Comparison of ENCODE assay signal across 9 cellular contexts in genomic region chrX:23634181-23634580, GRCh38. TPM values are rescaled to one million over a fixed set of nuclear protein-coding genes. Genes with fewer than 3 reads are reported as not detected.
DNase-seq lines count a peak whose midpoint lies in the region; ATAC-seq and TF ChIP-seq lines count a peak whose summit lies in the region.
"Had no signal": no experiment of that assay in that cellular context is flagged by ENCODE, and none has a peak within 500 bp of the region (broad histone marks: within the 10 kb centered on the region; RNA-seq: fewer than 3 reads in every experiment).

No MANE protein-coding gene starts in this region.

- in situ Hi-C loops in T47D (cut with HindIII; ENCODE audit: low pct_unique_long_range_greater_than_20kb, low sequenced_read_pairs) = no loop called here

- H3K9ac ChIP-seq in Loucy (ENCODE audit: low read depth, low read length, poor library complexity, severe bottlenecking) = no peak overlapping the region

- H3K36me3 Mint-ChIP-seq in CD4-positive, alpha-beta T cell (ENCODE audit: low read depth) = no peaks in the 10 kb centered on the region
- H3K36me3 Mint-ChIP-seq in stimulated activated naive B cell treated with anti-CD40 and anti-IgM and Interleukin-4, amounts not matched to agents 10 μg/mL and 1 μg/mL and 100 μg/mL, for 72 hours = no peaks in the 10 kb centered on the region

- H3K9me3 Mint-ChIP-seq in CD4-positive, alpha-beta T cell = no peaks in the 10 kb centered on the region
- H3K9me3 Mint-ChIP-seq in stimulated activated naive B cell treated with anti-CD40 and anti-IgM and Interleukin-4, amounts not matched to agents 10 μg/mL and 1 μg/mL and 100 μg/mL, for 72 hours = no peaks in the 10 kb centered on the region

- no peaks in the 10 kb centered on the region for H3K36me3 ChIP-seq in Loucy (ENCODE audit: insufficient read depth, low read length)

- no peak overlapping the region for H2AFZ ChIP-seq in Loucy (ENCODE audit: low read length)

- H3K4me3 ChIP-seq in Loucy (ENCODE audit: low read length, poor library complexity, severe bottlenecking) = no peak overlapping the region

- no peak for ATAC-seq in HG03439 (IDR thresholded peaks at IDR 0.05; ENCODE audit: unreplicated experiment)
- ATAC-seq in CD4-positive, alpha-beta T cell (ENCODE audit: poor library complexity) = no peak
- ATAC-seq in stimulated activated naive B cell treated with anti-CD40 and anti-IgM and Interleukin-4, amounts not matched to agents 10 μg/mL and 1 μg/mL and 100 μg/mL, for 72 hours (replicated peaks) = no peak

- H3F3A ChIP-seq in Loucy (ENCODE audit: low read depth) = no peaks in the 10 kb centered on the region

- H4K20me1 ChIP-seq in Loucy (ENCODE audit: insufficient read depth, low read length, poor library complexity, severe bottlenecking) = no peaks in the 10 kb centered on the region

- no peaks in the 10 kb centered on the region for H3K4me1 Mint-ChIP-seq in CD4-positive, alpha-beta T cell (ENCODE audit: low read depth)
- H3K4me1 Mint-ChIP-seq in stimulated activated naive B cell treated with anti-CD40 and anti-IgM and Interleukin-4, amounts not matched to agents 10 μg/mL and 1 μg/mL and 100 μg/mL, for 72 hours = no peaks in the 10 kb centered on the region

- TF ChIP-seq CTCF in Loucy (conservative IDR thresholded peaks at IDR 0.05; ENCODE audit: low read length) = peak; percentile 40
- TF ChIP-seq CTCF in CD4-positive, alpha-beta T cell (IDR thresholded peaks at IDR 0.05) = no peak

- H3K27ac ChIP-seq in CD4-positive, alpha-beta T cell (ENCODE audit: low read depth, low read length) = no peak overlapping the region

- intact Hi-C loops in CD4-positive, alpha-beta T cell (cut with DNase I, micrococcal nuclease) = no loop called here

- DNase-seq in NCI-H345 (lab: John Stamatoyannopoulos, UW) (peak; percentile 9), NCI-H345 treated with DMSO at 0.1 percent for 48 hours (lab: John Stamatoyannopoulos, UW; ENCODE audit: unreplicated experiment) (no peak), T47D (ENCODE audit: low read depth in 1 of 2, low spot score in 1 of 2) (peak; percentile 4 to 41), pons (ENCODE audit: low spot score) (peak; percentile 1)
- DNase-seq in CD4-positive, alpha-beta T cell = no peak
- DNase-seq in stimulated activated naive B cell treated with anti-CD40 and anti-IgM and Interleukin-4, amounts not matched to agents 10 μg/mL and 1 μg/mL and 100 μg/mL, for 72 hours = no peak
- DNase-seq: stimulated activated naive CD4-positive, alpha-beta T cell treated with Interleukin-2 at 50 U/mL for 16 hours had no signal

- POLR2A ChIA-PET in CD4-positive, alpha-beta T cell (lab: Charles Lee) = no interaction called here

- no peaks in the 10 kb centered on the region for H3K9me3 ChIP-seq in Loucy (ENCODE audit: insufficient read depth, low read depth, low read length)
- no peaks in the 10 kb centered on the region for H3K9me3 ChIP-seq in CD4-positive, alpha-beta T cell (ENCODE audit: control insufficient read depth, low read length)

- no peak overlapping the region for H3K27ac Mint-ChIP-seq in CD4-positive, alpha-beta T cell
- no peak overlapping the region for H3K27ac Mint-ChIP-seq in stimulated activated naive B cell treated with anti-CD40 and anti-IgM and Interleukin-4, amounts not matched to agents 10 μg/mL and 1 μg/mL and 100 μg/mL, for 72 hours

- H3K27me3 Mint-ChIP-seq in CD4-positive, alpha-beta T cell = no peaks in the 10 kb centered on the region
- peaks cover 9 to 14% of the 10 kb centered on the region in 2 donors for H3K27me3 Mint-ChIP-seq in stimulated activated naive B cell treated with anti-CD40 and anti-IgM and Interleukin-4, amounts not matched to agents 10 μg/mL and 1 μg/mL and 100 μg/mL, for 72 hours

- no peak overlapping the region for H3K4me3 Mint-ChIP-seq in CD4-positive, alpha-beta T cell
- no peak overlapping the region for H3K4me3 Mint-ChIP-seq in stimulated activated naive B cell treated with anti-CD40 and anti-IgM and Interleukin-4, amounts not matched to agents 10 μg/mL and 1 μg/mL and 100 μg/mL, for 72 hours

- no peaks in the 10 kb centered on the region for H3K27me3 ChIP-seq in Loucy (ENCODE audit: insufficient read depth, low read length, poor library complexity, severe bottlenecking)
- no peaks in the 10 kb centered on the region for H3K27me3 ChIP-seq in CD4-positive, alpha-beta T cell (ENCODE audit: control insufficient read depth, insufficient read depth, low read length)

- no peaks in the 10 kb centered on the region for H3K9me2 ChIP-seq in Loucy (replicated peaks; ENCODE audit: low read depth, low read length)

- H3K4me2 ChIP-seq in Loucy (ENCODE audit: low read depth, low read length, poor library complexity, severe bottlenecking) = no peak overlapping the region

- H3K79me2 ChIP-seq in Loucy (ENCODE audit: insufficient read depth, low read length) = no peaks in the 10 kb centered on the region

- H3K4me1 ChIP-seq in Loucy (ENCODE audit: insufficient read depth, low read length, poor library complexity, severe bottlenecking) = no peaks in the 10 kb centered on the region

- CTCF ChIA-PET in CD4-positive, alpha-beta T cell (lab: Charles Lee) = no interaction called here

RNA-seq across cellular contexts. Expression of gene PRDX4, which starts 33.1 kb away (rescaled TPM):
- total RNA-seq in CD4-positive, alpha-beta T cell = 1 to 10 TPM; 4.4 TPM

Comparison
In these comparisons a context has a peak if more than half of its experiments do, and no peak if none do; other contexts are left out.
1. DNase-seq: peak in NCI-H345 (single experiment), T47D (2 of 2) and pons (single experiment); none in NCI-H345 treated with DMSO at 0.1 percent for 48 hours (single experiment), CD4-positive, alpha-beta T cell (0 of 10) and stimulated activated naive B cell treated with anti-CD40 and anti-IgM and Interleukin-4, amounts not matched to agents 10 μg/mL and 1 μg/mL and 100 μg/mL, for 72 hours (single experiment).